8 cellular contexts compared by ENCODE assay signal in the genomic region with DNA sequence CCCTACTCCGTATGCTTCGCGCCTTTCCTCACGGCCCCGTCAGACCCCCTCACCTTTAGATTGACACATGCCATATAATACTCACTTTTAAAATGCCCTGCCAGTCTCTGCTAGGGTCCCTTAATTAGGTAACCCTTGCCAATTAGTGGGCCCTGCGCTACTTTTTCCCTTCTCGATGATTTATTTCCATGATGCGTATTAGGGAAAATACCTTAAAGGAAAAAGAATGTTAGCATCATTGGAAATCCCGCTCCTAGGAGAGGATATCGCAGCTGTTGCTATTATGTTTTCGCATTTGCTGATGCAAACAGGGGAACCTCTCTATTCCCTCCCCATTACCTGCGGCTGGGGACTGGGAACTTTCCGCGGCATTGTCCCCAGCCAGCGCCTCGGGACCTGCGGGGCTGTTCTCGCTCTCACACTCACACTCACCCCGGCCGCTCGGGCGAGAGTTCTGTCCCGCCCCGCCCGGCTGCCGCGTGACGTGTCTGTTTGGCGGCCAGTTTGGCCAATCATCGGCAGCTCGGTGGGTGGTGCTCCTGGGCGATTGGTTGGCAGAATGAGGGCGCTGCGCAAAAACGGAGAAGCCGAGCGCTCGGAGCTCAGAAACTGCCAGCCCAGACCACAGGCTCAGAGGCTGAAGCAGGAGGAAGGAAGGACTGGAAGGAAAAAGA. TPM values are rescaled to one million over a fixed set of nuclear protein-coding genes. Genes with fewer than 3 reads are reported as not detected.
DNase-seq lines count a peak whose midpoint lies in the region; ATAC-seq, FAIRE-seq and TF ChIP-seq lines count a peak whose summit lies in the region.

A gene with protein sequence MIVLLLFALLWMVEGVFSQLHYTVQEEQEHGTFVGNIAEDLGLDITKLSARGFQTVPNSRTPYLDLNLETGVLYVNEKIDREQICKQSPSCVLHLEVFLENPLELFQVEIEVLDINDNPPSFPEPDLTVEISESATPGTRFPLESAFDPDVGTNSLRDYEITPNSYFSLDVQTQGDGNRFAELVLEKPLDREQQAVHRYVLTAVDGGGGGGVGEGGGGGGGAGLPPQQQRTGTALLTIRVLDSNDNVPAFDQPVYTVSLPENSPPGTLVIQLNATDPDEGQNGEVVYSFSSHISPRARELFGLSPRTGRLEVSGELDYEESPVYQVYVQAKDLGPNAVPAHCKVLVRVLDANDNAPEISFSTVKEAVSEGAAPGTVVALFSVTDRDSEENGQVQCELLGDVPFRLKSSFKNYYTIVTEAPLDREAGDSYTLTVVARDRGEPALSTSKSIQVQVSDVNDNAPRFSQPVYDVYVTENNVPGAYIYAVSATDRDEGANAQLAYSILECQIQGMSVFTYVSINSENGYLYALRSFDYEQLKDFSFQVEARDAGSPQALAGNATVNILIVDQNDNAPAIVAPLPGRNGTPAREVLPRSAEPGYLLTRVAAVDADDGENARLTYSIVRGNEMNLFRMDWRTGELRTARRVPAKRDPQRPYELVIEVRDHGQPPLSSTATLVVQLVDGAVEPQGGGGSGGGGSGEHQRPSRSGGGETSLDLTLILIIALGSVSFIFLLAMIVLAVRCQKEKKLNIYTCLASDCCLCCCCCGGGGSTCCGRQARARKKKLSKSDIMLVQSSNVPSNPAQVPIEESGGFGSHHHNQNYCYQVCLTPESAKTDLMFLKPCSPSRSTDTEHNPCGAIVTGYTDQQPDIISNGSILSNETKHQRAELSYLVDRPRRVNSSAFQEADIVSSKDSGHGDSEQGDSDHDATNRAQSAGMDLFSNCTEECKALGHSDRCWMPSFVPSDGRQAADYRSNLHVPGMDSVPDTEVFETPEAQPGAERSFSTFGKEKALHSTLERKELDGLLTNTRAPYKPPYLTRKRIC (plus strand): TSS at position 605 of the 674 bp plus-strand sequence. CDS start 847 bp downstream, outside the sequence.

- no peak for TF ChIP-seq POLR2A in GM12891 (IDR thresholded peaks at IDR 0.05; ENCODE audit: low read depth, low read length)
- TF ChIP-seq POLR2A in GM12892 (IDR thresholded peaks at IDR 0.05; ENCODE audit: low read depth, low read length) = no peak

- H3K4me1 ChIP-seq in adipocyte (ENCODE audit: control insufficient read depth, insufficient read depth, low read length) (peaks cover 45% of the 10 kb centered on the region), cardiac muscle cell (ENCODE audit: low read depth) (peaks cover 6% of the 10 kb centered on the region)

- ATAC-seq in HG02884 (IDR thresholded peaks at IDR 0.05; ENCODE audit: unreplicated experiment) (peak; percentile 44), omental fat pad (ENCODE audit: low FRiP score) (peak; percentile 90)

- H3K4me3 ChIP-seq in adipocyte (ENCODE audit: low read length) (peak within 1 kb of the TSS; percentile 81), cardiac muscle cell (peak within 1 kb of the TSS; percentile 50)

- no peak for TF ChIP-seq CTCF in cardiac muscle cell (IDR thresholded peaks at IDR 0.05; ENCODE audit: low read depth, low read length)
- no peak for TF ChIP-seq CTCF in omental fat pad (IDR thresholded peaks at IDR 0.05)

- H3K36me3 ChIP-seq in adipocyte (ENCODE audit: control insufficient read depth, insufficient read depth, low read length, severe bottlenecking) (no peaks in the 10 kb centered on the region), cardiac muscle cell (no peaks in the 10 kb centered on the region)

- H3K9me3 ChIP-seq in adipocyte (ENCODE audit: control insufficient read depth, low read length) (no peaks in the 10 kb centered on the region), cardiac muscle cell (ENCODE audit: low read depth) (no peaks in the 10 kb centered on the region)

- H3K27me3 ChIP-seq in adipocyte (replicated peaks; ENCODE audit: control insufficient read depth, insufficient read depth, low read length) (peaks cover 75% of the 10 kb centered on the region), cardiac muscle cell (peaks cover 50% of the 10 kb centered on the region)

- peak within 1 kb of the TSS; percentile 22 for H3K9ac ChIP-seq in adipocyte (ENCODE audit: low read length)

- DNase-seq in GM12891 (ENCODE audit: insufficient read length, low spot score) (peak; percentile 25), NCI-H446 (lab: John Stamatoyannopoulos, UW) (peak; percentile 87 to 92), adipocyte (ENCODE audit: low read depth) (peak; percentile 99), cardiac muscle cell (ENCODE audit: low read depth in 1 of 2, low spot score in 1 of 2) (peak; percentile 96 to 97), omental fat pad (ENCODE audit: low spot score) (peak; percentile 69), GM12892 (ENCODE audit: insufficient read length) (no peak), HuH-7.5 (ENCODE audit: low spot score) (no peak)

- no peak for FAIRE-seq in GM12891 (lab: Jason Lieb, UNC)
- FAIRE-seq in GM12892 (lab: Jason Lieb, UNC) = no peak

- H3K27ac ChIP-seq in cardiac muscle cell = no peak within 1 kb of the TSS

TF ChIP-seq in GM12891, 5 proteins besides CTCF, POLR2A, EP300 and RAD21:
- TF ChIP-seq PAX5 (IDR thresholded peaks at IDR 0.05; ENCODE audit: insufficient read depth, low read length, severe bottlenecking) (no peak), SPI1 (IDR thresholded peaks at IDR 0.05; ENCODE audit: low read depth, low read length) (no peak), TAF1 (IDR thresholded peaks at IDR 0.05; ENCODE audit: low read depth, low read length) (no peak), POU2F2 (IDR thresholded peaks at IDR 0.05; ENCODE audit: low read depth, low read length) (no peak), POLR2AphosphoS5 (IDR thresholded peaks at IDR 0.05; ENCODE audit: low read depth, low read length) (no peak)

RNA-seq across cellular contexts. Expression of the gene that starts here (rescaled TPM):
- not detected for polyA plus RNA-seq in GM12891 (2012; ENCODE audit: low read depth, missing spikeins)
- 1.1 and 3.0 TPM in 2 replicates for total RNA-seq in cardiac muscle cell
- 0.50 and 0.57 TPM in 2 replicates for polyA plus RNA-seq in cardiac muscle cell
- total RNA-seq in omental fat pad = under 1 TPM in 3 of 4 donors, not detected in 1; under 0.01 to 0.46 (median 0.16) TPM
- polyA plus RNA-seq in GM12892 (2012; ENCODE audit: missing spikeins) = not detected

Comparison
In these comparisons a context has a peak if more than half of its experiments do, and no peak if none do; other contexts are left out.
1. Peak in DNase-seq and ATAC-seq in omental fat pad; RNA of the gene not detected or under 1 TPM.
2. DNase-seq: peak in GM12891 (single experiment), NCI-H446 (2 of 2), adipocyte (single experiment) and cardiac muscle cell (2 of 2); none in GM12892 (single experiment) and HuH-7.5 (single experiment).